ENCODE assay signal across 8 cellular contexts in genomic region chr18:70384181-70384790, GRCh38.
DNase-seq lines count a peak whose midpoint lies in the region; FAIRE-seq and TF ChIP-seq lines count a peak whose summit lies in the region.

No MANE protein-coding gene starts in this region.

- peak overlapping the region; percentile 10 for H2AFZ ChIP-seq in keratinocyte (ENCODE audit: control insufficient read depth, low read length)

- peak; percentile 61 for DNase-seq in AG09309 (ENCODE audit: low read depth)
- DNase-seq in HT1080 (ENCODE audit: low read depth): peak; percentile 100
- peak; percentile 69 for DNase-seq in amniotic epithelial cell (ENCODE audit: low read depth)
- DNase-seq in keratinocyte (ENCODE audit: low read depth, low spot score): peak; percentile 91
- no peak for DNase-seq in effector memory CD4-positive, alpha-beta T cell
- DNase-seq in GM12891 (ENCODE audit: insufficient read length, low spot score): no peak
- DNase-seq in activated naive CD4-positive, alpha-beta T cell treated with anti-CD3 and anti-CD28 coated beads for 36 hours: no peak
- no peak for DNase-seq in activated CD4-positive, alpha-beta T cell treated with anti-CD3 and anti-CD28 coated beads, Interleukin-2, amount 50 U/mL, for 1 hour

- dilution Hi-C loops in keratinocyte (cut with MboI; ENCODE audit: extremely low pct_ligation_motif_present, low sequenced_read_pairs): no loop called here

- no peaks in the 10 kb centered on the region for H3K36me3 Mint-ChIP-seq in activated naive CD4-positive, alpha-beta T cell treated with anti-CD3 and anti-CD28 coated beads for 36 hours (ENCODE audit: low read depth)

- H3K9me1 ChIP-seq in keratinocyte (ENCODE audit: control insufficient read depth, extremely low read depth, insufficient read depth, low read length): no peaks in the 10 kb centered on the region

- CTCF ChIA-PET in activated naive CD4-positive, alpha-beta T cell treated with anti-CD3 and anti-CD28 coated beads for 36 hours (lab: Charles Lee): no interaction called here

- no peaks in the 10 kb centered on the region for H4K20me1 ChIP-seq in keratinocyte (ENCODE audit: control insufficient read depth, extremely low read depth, insufficient read depth, low read length)

- FAIRE-seq in keratinocyte (lab: Jason Lieb, UNC) (peak; percentile 98), GM12891 (lab: Jason Lieb, UNC) (no peak)

- H3K36me3 ChIP-seq in keratinocyte (ENCODE audit: control insufficient read depth in 2 of 2, extremely low read depth in 1 of 2, insufficient read depth in 2 of 2, low read length in 2 of 2): no peaks in the 10 kb centered on the region
- no peaks in the 10 kb centered on the region for H3K36me3 ChIP-seq in effector memory CD4-positive, alpha-beta T cell (ENCODE audit: control insufficient read depth, insufficient read depth, low read length)

- no peaks in the 10 kb centered on the region for H3K79me2 ChIP-seq in keratinocyte (ENCODE audit: control insufficient read depth, insufficient read depth, low read length)

- no peak overlapping the region for H3K9ac ChIP-seq in keratinocyte (ENCODE audit: control insufficient read depth, extremely low read depth, insufficient read depth, low read length)

- peak overlapping the region; percentile 60 for H3K4me2 ChIP-seq in keratinocyte (ENCODE audit: control insufficient read depth, extremely low read depth, insufficient read depth, low read depth, low read length)

- H3K27me3 ChIP-seq in keratinocyte (ENCODE audit: control insufficient read depth, extremely low read depth, insufficient read depth, low read length): no peaks in the 10 kb centered on the region
- no peaks in the 10 kb centered on the region for H3K27me3 ChIP-seq in effector memory CD4-positive, alpha-beta T cell (replicated peaks; ENCODE audit: control insufficient read depth, insufficient read depth, low read length, poor library complexity, severe bottlenecking)

- intact Hi-C loops in activated naive CD4-positive, alpha-beta T cell treated with anti-CD3 and anti-CD28 coated beads for 36 hours (cut with micrococcal nuclease): no loop called here

- no peaks in the 10 kb centered on the region for H3K9me3 ChIP-seq in keratinocyte (ENCODE audit: control insufficient read depth, low read depth, low read length)
- H3K9me3 ChIP-seq in effector memory CD4-positive, alpha-beta T cell (ENCODE audit: control insufficient read depth, low read length): no peaks in the 10 kb centered on the region

- H3K4me3 Mint-ChIP-seq in activated naive CD4-positive, alpha-beta T cell treated with anti-CD3 and anti-CD28 coated beads for 36 hours: no peak overlapping the region

- H3K4me3 ChIP-seq in AG09309 (ENCODE audit: control insufficient read depth, low read depth, low read length) (no peak overlapping the region), keratinocyte (ENCODE audit: control insufficient read depth in 2 of 3, extremely low read depth in 1 of 3, insufficient read depth in 2 of 3, low read depth in 1 of 3, low read length in 3 of 3) (no peak overlapping the region)
- no peak overlapping the region for H3K4me3 ChIP-seq in effector memory CD4-positive, alpha-beta T cell (ENCODE audit: insufficient read depth, low read depth, low read length, poor library complexity, severe bottlenecking)

- H3K27me3 Mint-ChIP-seq in activated naive CD4-positive, alpha-beta T cell treated with anti-CD3 and anti-CD28 coated beads for 36 hours (ENCODE audit: low read depth): no peaks in the 10 kb centered on the region

- no peak overlapping the region for H3K27ac Mint-ChIP-seq in activated naive CD4-positive, alpha-beta T cell treated with anti-CD3 and anti-CD28 coated beads for 36 hours

- no peaks in the 10 kb centered on the region for H3K9me3 Mint-ChIP-seq in activated naive CD4-positive, alpha-beta T cell treated with anti-CD3 and anti-CD28 coated beads for 36 hours

- H3K4me1 ChIP-seq in keratinocyte (ENCODE audit: control insufficient read depth, extremely low read depth, insufficient read depth, low read length): peaks cover 29% of the 10 kb centered on the region
- H3K4me1 ChIP-seq in effector memory CD4-positive, alpha-beta T cell (ENCODE audit: control insufficient read depth, insufficient read depth, low read length, poor library complexity, severe bottlenecking): no peaks in the 10 kb centered on the region

- no peaks in the 10 kb centered on the region for H3K4me1 Mint-ChIP-seq in activated naive CD4-positive, alpha-beta T cell treated with anti-CD3 and anti-CD28 coated beads for 36 hours (ENCODE audit: low read depth)

- TF ChIP-seq CTCF in AG09309 (IDR thresholded peaks at IDR 0.05; ENCODE audit: control insufficient read depth, insufficient read depth, low read depth, low read length, missing control alignments) (no peak), keratinocyte (optimal IDR thresholded peaks at IDR 0.05 in 1 of 3, IDR thresholded peaks at IDR 0.05 in 1 of 3, conservative IDR thresholded peaks at IDR 0.05 in 1 of 3; ENCODE audit: extremely low read depth in 1 of 3, insufficient read depth in 2 of 3, low read length in 3 of 3) (no peak)

- no peak for TF ChIP-seq POLR2A in GM12891 (IDR thresholded peaks at IDR 0.05; ENCODE audit: low read depth, low read length)

- peak overlapping the region; percentile 79 for H3K27ac ChIP-seq in keratinocyte (ENCODE audit: control insufficient read depth, insufficient read depth, low read length)
- H3K27ac ChIP-seq in effector memory CD4-positive, alpha-beta T cell (ENCODE audit: insufficient read depth, low read length, poor library complexity, severe bottlenecking): no peak overlapping the region

TF ChIP-seq in GM12891, 5 proteins besides CTCF, POLR2A, EP300 and RAD21:
- TF ChIP-seq POU2F2 (IDR thresholded peaks at IDR 0.05; ENCODE audit: low read depth, low read length) (no peak), PAX5 (IDR thresholded peaks at IDR 0.05; ENCODE audit: insufficient read depth, low read length, severe bottlenecking) (no peak), POLR2AphosphoS5 (IDR thresholded peaks at IDR 0.05; ENCODE audit: low read depth, low read length) (no peak), TAF1 (IDR thresholded peaks at IDR 0.05; ENCODE audit: low read depth, low read length) (no peak), SPI1 (IDR thresholded peaks at IDR 0.05; ENCODE audit: low read depth, low read length) (no peak)

Comparison
In these comparisons a context has a peak if more than half of its experiments do, and no peak if none do; other contexts are left out.
1. DNase-seq: peak in AG09309 (single experiment), HT1080 (single experiment), amniotic epithelial cell (single experiment) and keratinocyte (single experiment); none in effector memory CD4-positive, alpha-beta T cell (0 of 3), GM12891 (single experiment), activated naive CD4-positive, alpha-beta T cell treated with anti-CD3 and anti-CD28 coated beads for 36 hours (single experiment) and activated CD4-positive, alpha-beta T cell treated with anti-CD3 and anti-CD28 coated beads, Interleukin-2, amount 50 U/mL, for 1 hour (single experiment).